19 cellular contexts compared by ENCODE assay signal in the genomic region with DNA sequence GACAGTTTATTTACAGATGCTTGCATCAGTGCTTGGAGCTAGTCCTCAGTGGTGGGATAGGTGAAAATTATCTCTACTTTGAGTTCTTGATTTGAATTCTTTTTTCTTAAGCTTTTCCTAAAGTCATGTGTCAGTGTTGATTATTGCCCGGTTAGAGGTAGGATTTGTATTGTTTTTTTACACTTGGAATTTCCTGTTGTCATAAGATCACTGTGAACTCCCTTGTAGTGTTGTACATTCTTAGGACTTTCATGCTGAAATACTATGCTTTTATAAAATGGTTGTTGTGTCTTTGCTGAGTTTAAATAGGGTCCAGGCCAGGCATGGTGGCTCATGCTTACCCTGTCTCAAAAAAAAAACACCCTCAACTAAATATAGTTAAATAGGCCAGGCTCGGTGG. TPM values are rescaled to one million over a fixed set of nuclear protein-coding genes. Genes with fewer than 3 reads are reported as not detected.
A peak's percentile ranks its signal among the peaks of the same experiment; 100 is the strongest.
DNase-seq lines count a peak whose midpoint lies in the region; ATAC-seq, FAIRE-seq and TF ChIP-seq lines count a peak whose summit lies in the region.
"Had no signal": no experiment of that assay in that cellular context is flagged by ENCODE, and none has a peak within 500 bp of the region (broad histone marks: within the 10 kb centered on the region; RNA-seq: fewer than 3 reads in every experiment).

No MANE protein-coding gene starts in this region.

- H4K20me1 ChIP-seq in endothelial cell of umbilical vein (replicated peaks; ENCODE audit: control insufficient read depth, extremely low read depth, insufficient read depth, low read length) = no peaks in the 10 kb centered on the region

- no peak overlapping the region for H2AFZ ChIP-seq in endothelial cell of umbilical vein (ENCODE audit: low read depth, low read length)

- H3K4me1 ChIP-seq in endothelial cell of umbilical vein (ENCODE audit: control insufficient read depth, extremely low read depth, insufficient read depth, low read length) (peaks cover 10% of the 10 kb centered on the region), BE2C (no peaks in the 10 kb centered on the region)
- H3K4me1 ChIP-seq: HAP-1 had no signal

- no peak overlapping the region for H3K9ac ChIP-seq in endothelial cell of umbilical vein (replicated peaks; ENCODE audit: extremely low read depth, insufficient read depth, low read length)

- H3K27me3 ChIP-seq in endothelial cell of umbilical vein (ENCODE audit: control insufficient read depth in 2 of 2, insufficient read depth in 2 of 2, low read length in 2 of 2) = no peaks in the 10 kb centered on the region
- H3K27me3 ChIP-seq in BE2C = no peaks in the 10 kb centered on the region

- POLR2A ChIA-PET in activated CD4-positive, alpha-beta T cell treated with anti-CD3 and anti-CD28 coated beads for 36 hours (lab: Charles Lee) = interaction anchor here (0.9 kb wide), 1 partner anchor 240 kb away, joined by 4 read pairs; no protein-coding TSS in a partner anchor
- POLR2A ChIA-PET in endothelial cell of umbilical vein (lab: Charles Lee) = interaction anchor here (0.7 kb wide), 2 partner anchors 27 to 40 kb away, joined by 3 to 6 read pairs; no protein-coding TSS in a partner anchor

- no peaks in the 10 kb centered on the region for H3K36me3 ChIP-seq in endothelial cell of umbilical vein (ENCODE audit: control insufficient read depth in 2 of 2, extremely low read depth in 1 of 2, insufficient read depth in 2 of 2, low read length in 2 of 2)
- peaks cover 32% of the 10 kb centered on the region for H3K36me3 ChIP-seq in BE2C

- H3K27me3 Mint-ChIP-seq in activated CD4-positive, alpha-beta T cell treated with anti-CD3 and anti-CD28 coated beads for 36 hours = no peaks in the 10 kb centered on the region
- H3K27me3 Mint-ChIP-seq in activated T-helper 17 cell treated with anti-CD3 and anti-CD28 coated beads, Interleukin-2, amount 50 U/mL, for 72 hours = no peaks in the 10 kb centered on the region
- no peaks in the 10 kb centered on the region for H3K27me3 Mint-ChIP-seq in progenitor cell of endocrine pancreas
- H3K27me3 Mint-ChIP-seq: B cell; CD4-positive, alpha-beta memory T cell had no signal

- CTCF ChIA-PET in activated CD4-positive, alpha-beta T cell treated with anti-CD3 and anti-CD28 coated beads for 36 hours (lab: Charles Lee) = interaction anchor here (0.8 to 1.4 kb wide), 2 partner anchors 11 to 13 kb away, joined by 3 to 4 read pairs; no protein-coding TSS in a partner anchor
- CTCF ChIA-PET in endothelial cell of umbilical vein (lab: Charles Lee) = interaction anchor here (1.2 to 1.4 kb wide), 3 partner anchors 11 to 15 kb away, joined by 3 to 5 read pairs (median 3); no protein-coding TSS in a partner anchor

- no peaks in the 10 kb centered on the region for H3K9me3 Mint-ChIP-seq in activated CD4-positive, alpha-beta T cell treated with anti-CD3 and anti-CD28 coated beads for 36 hours (ENCODE audit: low read depth)
- no peaks in the 10 kb centered on the region for H3K9me3 Mint-ChIP-seq in activated T-helper 17 cell treated with anti-CD3 and anti-CD28 coated beads, Interleukin-2, amount 50 U/mL, for 72 hours
- H3K9me3 Mint-ChIP-seq in progenitor cell of endocrine pancreas (ENCODE audit: low read depth) = no peaks in the 10 kb centered on the region
- H3K9me3 Mint-ChIP-seq: CD4-positive, alpha-beta memory T cell had no signal

- no TSS peak for BruUV-seq in endothelial cell of umbilical vein (replicated peaks; lab: Mats Ljungman, UMichigan)

- H3K9me3 ChIP-seq in endothelial cell of umbilical vein (replicated peaks; ENCODE audit: control insufficient read depth, insufficient read depth, low read length) (no peaks in the 10 kb centered on the region), BE2C (no peaks in the 10 kb centered on the region)
- H3K9me3 ChIP-seq: HAP-1 had no signal

- H3K79me2 ChIP-seq in endothelial cell of umbilical vein (ENCODE audit: control insufficient read depth, insufficient read depth, low read length) = peaks cover 50% of the 10 kb centered on the region

- peaks cover 5% of the 10 kb centered on the region for H3K4me1 Mint-ChIP-seq in activated CD4-positive, alpha-beta T cell treated with anti-CD3 and anti-CD28 coated beads for 36 hours
- H3K4me1 Mint-ChIP-seq in activated T-helper 17 cell treated with anti-CD3 and anti-CD28 coated beads, Interleukin-2, amount 50 U/mL, for 72 hours = peaks cover under 1% of the 10 kb centered on the region
- no peaks in the 10 kb centered on the region for H3K4me1 Mint-ChIP-seq in progenitor cell of endocrine pancreas (ENCODE audit: low read depth)
- H3K4me1 Mint-ChIP-seq: B cell had no signal

- no peak for TF ChIP-seq POLR2A in endothelial cell of umbilical vein (IDR thresholded peaks at IDR 0.05; ENCODE audit: low read depth, low read length)

- H3K27ac ChIP-seq in endothelial cell of umbilical vein (ENCODE audit: insufficient read depth, low read depth, low read length) = peak overlapping the region; percentile 42
- H3K27ac ChIP-seq: 22Rv1 had no signal

- peak overlapping the region; percentile 55 for H3K4me2 ChIP-seq in endothelial cell of umbilical vein (ENCODE audit: insufficient read depth, low read length)

- DNase-seq in activated CD4-positive, alpha-beta T cell treated with anti-CD3 and anti-CD28 coated beads for 36 hours = no peak
- DNase-seq in activated CD4-positive, alpha-beta T cell treated with anti-CD3 and anti-CD28 coated beads, Interleukin-2, amount 50 U/mL, for 4 hours = no peak
- DNase-seq in endothelial cell of umbilical vein (ENCODE audit: low read depth, low spot score) (peak; percentile 54), pulmonary artery endothelial cell (ENCODE audit: low read depth, low spot score) (peak; percentile 57), BE2C (no peak), progenitor cell of endocrine pancreas (ENCODE audit: low spot score, unreplicated experiment) (no peak)
- DNase-seq: CD4-positive, alpha-beta memory T cell; DMS79; NCI-H187; NCI-H226; NCI-H526; NK-92 treated with Interleukin-12 subunit alpha and Interleukin-12 subunit beta, amount 100 ng/mL, for 24 hours had no signal

- H3K36me3 Mint-ChIP-seq in activated CD4-positive, alpha-beta T cell treated with anti-CD3 and anti-CD28 coated beads for 36 hours (ENCODE audit: low read depth) = peaks cover 35% of the 10 kb centered on the region
- peaks cover 90% of the 10 kb centered on the region for H3K36me3 Mint-ChIP-seq in activated T-helper 17 cell treated with anti-CD3 and anti-CD28 coated beads, Interleukin-2, amount 50 U/mL, for 72 hours (ENCODE audit: low read depth)
- peaks cover 22% of the 10 kb centered on the region for H3K36me3 Mint-ChIP-seq in progenitor cell of endocrine pancreas (ENCODE audit: insufficient read depth)

- H3K4me3 ChIP-seq in endothelial cell of umbilical vein (replicated peaks in 1 of 3; ENCODE audit: insufficient read depth in 1 of 3, low read depth in 1 of 3, low read length in 3 of 3) (no peak overlapping the region), BE2C (ENCODE audit: low read depth, low read length) (no peak overlapping the region)
- H3K4me3 ChIP-seq: HAP-1, K562 had no signal

- intact Hi-C loops in activated CD4-positive, alpha-beta T cell treated with anti-CD3 and anti-CD28 coated beads for 36 hours (cut with DNase I, micrococcal nuclease) = no loop called here
- intact Hi-C loops in endothelial cell of umbilical vein (cut with micrococcal nuclease) = no loop called here

- peak; percentile 4 for FAIRE-seq in endothelial cell of umbilical vein (lab: Jason Lieb, UNC)
- FAIRE-seq: D721Med, K562 had no signal

- dilution Hi-C loops in endothelial cell of umbilical vein (cut with MboI; ENCODE audit: extremely low pct_ligation_motif_present, low sequenced_read_pairs) = no loop called here

- no peaks in the 10 kb centered on the region for H3K9me1 ChIP-seq in endothelial cell of umbilical vein (replicated peaks; ENCODE audit: control insufficient read depth, extremely low read depth, insufficient read depth, low read length)

- no peak overlapping the region for H3K4me3 Mint-ChIP-seq in activated CD4-positive, alpha-beta T cell treated with anti-CD3 and anti-CD28 coated beads for 36 hours
- H3K4me3 Mint-ChIP-seq in activated T-helper 17 cell treated with anti-CD3 and anti-CD28 coated beads, Interleukin-2, amount 50 U/mL, for 72 hours = no peak overlapping the region
- no peak overlapping the region for H3K4me3 Mint-ChIP-seq in progenitor cell of endocrine pancreas (ENCODE audit: low read depth)
- H3K4me3 Mint-ChIP-seq: B cell; CD4-positive, alpha-beta memory T cell had no signal

- H3K27ac Mint-ChIP-seq in activated CD4-positive, alpha-beta T cell treated with anti-CD3 and anti-CD28 coated beads for 36 hours = peak overlapping the region; percentile 14
- H3K27ac Mint-ChIP-seq in activated T-helper 17 cell treated with anti-CD3 and anti-CD28 coated beads, Interleukin-2, amount 50 U/mL, for 72 hours = peak overlapping the region; percentile 38
- H3K27ac Mint-ChIP-seq in progenitor cell of endocrine pancreas = no peak overlapping the region
- H3K27ac Mint-ChIP-seq: B cell had no signal

- TF ChIP-seq CTCF in endothelial cell of umbilical vein (IDR thresholded peaks at IDR 0.05; ENCODE audit: extremely low read depth in 1 of 2, insufficient read depth in 1 of 2, low read depth in 1 of 2, low read length in 2 of 2) (no peak), BE2C (IDR thresholded peaks at IDR 0.05; ENCODE audit: low read depth, low read length) (no peak), progenitor cell of endocrine pancreas (IDR thresholded peaks at IDR 0.05; ENCODE audit: unreplicated experiment) (no peak)

- ATAC-seq in activated CD4-positive, alpha-beta T cell treated with anti-CD3 and anti-CD28 coated beads for 36 hours = no peak
- no peak for ATAC-seq in activated T-helper 17 cell treated with anti-CD3 and anti-CD28 coated beads, Interleukin-2, amount 50 U/mL, for 72 hours (replicated peaks)
- no peak for ATAC-seq in GM18511 (IDR thresholded peaks at IDR 0.05; ENCODE audit: unreplicated experiment)
- ATAC-seq: K562 had no signal

TF ChIP-seq in endothelial cell of umbilical vein, 7 proteins besides CTCF, POLR2A, EP300 and RAD21 (continues in another document):
- no peak for TF ChIP-seq FOS (IDR thresholded peaks at IDR 0.05; ENCODE audit: borderline replicate concordance, insufficient read depth, low read length)

RNA-seq across cellular contexts. Expression of gene ASXL1, which starts 20.3 kb away (rescaled TPM):
- total RNA-seq in activated CD4-positive, alpha-beta T cell treated with anti-CD3 and anti-CD28 coated beads for 36 hours = 100 to 1,000 TPM; 129 to 141 TPM
- total RNA-seq in activated T-helper 17 cell treated with anti-CD3 and anti-CD28 coated beads, Interleukin-2, amount 50 U/mL, for 72 hours = 100 to 1,000 TPM; 164 to 232 TPM
- total RNA-seq in endothelial cell of umbilical vein (98.9 and 101 TPM in 2 replicates), pulmonary artery endothelial cell (30.7 and 38.5 TPM in 2 replicates), progenitor cell of endocrine pancreas (189 and 201 TPM in 2 replicates)
- polyA plus RNA-seq in endothelial cell of umbilical vein = 37.3 and 45.4 TPM in 2 replicates
- 30.1 and 34.6 TPM in 2 replicates for polyA plus RNA-seq in endothelial cell of umbilical vein (2011; cell fraction: cytosol; rRNA removed)
- polyA plus RNA-seq in endothelial cell of umbilical vein (2011; cell fraction: nucleus; rRNA removed) = 264 and 294 TPM in 2 replicates
- polyA plus RNA-seq in endothelial cell of umbilical vein (2012) = 46.9 and 53.2 TPM in 2 replicates
- polyA minus RNA-seq in endothelial cell of umbilical vein = 106 and 119 TPM in 2 replicates
- polyA minus RNA-seq in endothelial cell of umbilical vein (2011; cell fraction: cytosol; rRNA and poly(A)+ RNA removed) = 35.6 TPM
- polyA minus RNA-seq in endothelial cell of umbilical vein (2011; cell fraction: nucleus; rRNA and poly(A)+ RNA removed) = 155 and 193 TPM in 2 replicates
- polyA plus RNA-seq in BE2C (2012; ENCODE audit: insufficient read depth, insufficient read length, low read depth) = 67.1 TPM

Comparison
In these comparisons a context has a peak if more than half of its experiments do, and no peak if none do; other contexts are left out.
1. DNase-seq: peak in endothelial cell of umbilical vein (single experiment) and pulmonary artery endothelial cell (single experiment); none in activated CD4-positive, alpha-beta T cell treated with anti-CD3 and anti-CD28 coated beads for 36 hours (single experiment), activated CD4-positive, alpha-beta T cell treated with anti-CD3 and anti-CD28 coated beads, Interleukin-2, amount 50 U/mL, for 4 hours (0 of 2), BE2C (single experiment) and progenitor cell of endocrine pancreas (single experiment).